ENCODE assay signal across 30 cellular contexts in genomic region chr1:168674252-168674651, GRCh38. TPM values are rescaled to one million over a fixed set of nuclear protein-coding genes. Genes with fewer than 3 reads are reported as not detected.
"Had no signal": no experiment of that assay in that cellular context is flagged by ENCODE, and none has a peak within 500 bp of the region (broad histone marks: within the 10 kb centered on the region; RNA-seq: fewer than 3 reads in every experiment).

No MANE protein-coding gene starts in this region.

- H3K36me3 ChIP-seq: esophagus squamous epithelium, gastrocnemius medialis, left lung, lower lobe of right lung, neutrophil, ovary, prostate gland, sigmoid colon, uterus had no signal

- H3K9me3 ChIP-seq: esophagus squamous epithelium, gastrocnemius medialis, lower lobe of right lung, neutrophil, ovary, prostate gland, sigmoid colon, uterus had no signal

- H3K27ac Mint-ChIP-seq: activated CD4-positive, alpha-beta memory T cell treated with anti-CD3 and anti-CD28 coated beads, Interleukin-2, amount 10 ng/mL, durations not matched to agents 7 days and 5 days; activated CD4-positive, alpha-beta T cell treated with anti-CD3 and anti-CD28 coated beads, Interleukin-2, amount 10 ng/mL, durations not matched to agents 7 days and 5 days; activated T-helper 17 cell treated with anti-CD3 and anti-CD28 coated beads, Interleukin-2, amount 50 U/mL, for 72 hours; dendritic cell treated with granulocyte-macrophage colony-stimulating factor and Interleukin-4, amounts not matched to agents 40 ng/mL and 50 ng/mL, for 4 days; immature natural killer cell; nephron; stimulated activated effector memory CD8-positive, alpha-beta T cell treated with anti-CD3 and anti-CD28 coated beads, Interleukin-12 subunit alpha, Interleukin-12 subunit beta, amount 100 ng/mL, for 72 hours; stimulated activated naive CD8-positive, alpha-beta T cell treated with anti-CD3 and anti-CD28 coated beads, Interleukin-15, Interleukin-2, amounts not matched to agents 100 ng/mL and 50 ng/mL, for 24 hours; T-helper 1 cell treated with Interleukin-12 subunit alpha and Interleukin-12 subunit beta and Interleukin-4 antibody, amounts not matched to agents 30 μg/mL and 1 μg/mL, for 36 hours; type B pancreatic cell had no signal

- ATAC-seq: activated T-cell treated with anti-CD3 and anti-CD28 coated beads, Interleukin-2, amount 50 U/mL, for 4 hours; activated T-helper 17 cell treated with anti-CD3 and anti-CD28 coated beads, Interleukin-2, amount 50 U/mL, for 72 hours; gastrocnemius medialis; left lung; lower lobe of right lung; stimulated activated effector memory CD8-positive, alpha-beta T cell treated with anti-CD3 and anti-CD28 coated beads, Interleukin-12 subunit alpha, Interleukin-12 subunit beta, amount 100 ng/mL, for 72 hours had no signal

- DNase-seq: activated CD4-positive, alpha-beta memory T cell treated with anti-CD3 and anti-CD28 coated beads, Interleukin-2, amount 10 ng/mL, durations not matched to agents 7 days and 5 days; activated CD4-positive, alpha-beta T cell treated with anti-CD3 and anti-CD28 coated beads, Interleukin-2, amount 10 ng/mL, durations not matched to agents 7 days and 5 days; activated CD4-positive, CD25-positive, alpha-beta regulatory T cell treated with anti-CD3 and anti-CD28 coated beads, Interleukin-2, amount 50 U/mL, for 72 hours; activated gamma-delta T cell treated with Interleukin-2 at 50 U/mL for 16 hours; activated naive CD4-positive, alpha-beta T cell treated with anti-CD3 and anti-CD28 coated beads, Interleukin-2, amount 50 U/mL, for 16 hours; activated T-cell treated with anti-CD3 and anti-CD28 coated beads, Interleukin-2, amount 50 U/mL, for 4 hours; amniotic stem cell; effector CD4-positive, alpha-beta T cell; esophagus squamous epithelium; gastrocnemius medialis; immature natural killer cell; left lung; lower lobe of right lung; mesendoderm; ovary; sigmoid colon; small intestine; stimulated activated CD4-positive, alpha-beta T cell treated with anti-CD3 and anti-CD28 coated beads, Interleukin-4, amount 100 ng/mL, for 24 hours; T1000; uterus had no signal

- H3K27me3 ChIP-seq: esophagus squamous epithelium, gastrocnemius medialis, left lung, neutrophil, ovary, sigmoid colon, uterus had no signal

- H3K9me3 Mint-ChIP-seq: activated CD4-positive, alpha-beta memory T cell treated with anti-CD3 and anti-CD28 coated beads, Interleukin-2, amount 10 ng/mL, durations not matched to agents 7 days and 5 days; activated CD4-positive, alpha-beta T cell treated with anti-CD3 and anti-CD28 coated beads, Interleukin-2, amount 10 ng/mL, durations not matched to agents 7 days and 5 days; dendritic cell treated with granulocyte-macrophage colony-stimulating factor and Interleukin-4, amounts not matched to agents 40 ng/mL and 50 ng/mL, for 4 days; nephron; stimulated activated effector memory CD8-positive, alpha-beta T cell treated with anti-CD3 and anti-CD28 coated beads, Interleukin-12 subunit alpha, Interleukin-12 subunit beta, amount 100 ng/mL, for 72 hours; T-helper 1 cell treated with Interleukin-12 subunit alpha and Interleukin-12 subunit beta and Interleukin-4 antibody, amounts not matched to agents 30 μg/mL and 1 μg/mL, for 36 hours had no signal

- H3K27me3 Mint-ChIP-seq: activated CD4-positive, alpha-beta memory T cell treated with anti-CD3 and anti-CD28 coated beads, Interleukin-2, amount 10 ng/mL, durations not matched to agents 7 days and 5 days; activated T-helper 17 cell treated with anti-CD3 and anti-CD28 coated beads, Interleukin-2, amount 50 U/mL, for 72 hours; dendritic cell treated with granulocyte-macrophage colony-stimulating factor and Interleukin-4, amounts not matched to agents 40 ng/mL and 50 ng/mL, for 4 days; type B pancreatic cell had no signal

- H3K4me1 Mint-ChIP-seq: activated CD4-positive, alpha-beta memory T cell treated with anti-CD3 and anti-CD28 coated beads, Interleukin-2, amount 10 ng/mL, durations not matched to agents 7 days and 5 days; activated CD4-positive, alpha-beta T cell treated with anti-CD3 and anti-CD28 coated beads, Interleukin-2, amount 10 ng/mL, durations not matched to agents 7 days and 5 days; activated T-helper 17 cell treated with anti-CD3 and anti-CD28 coated beads, Interleukin-2, amount 50 U/mL, for 72 hours; immature natural killer cell; nephron; stimulated activated effector memory CD8-positive, alpha-beta T cell treated with anti-CD3 and anti-CD28 coated beads, Interleukin-12 subunit alpha, Interleukin-12 subunit beta, amount 100 ng/mL, for 72 hours had no signal

- H3K4me3 ChIP-seq: esophagus squamous epithelium, gastrocnemius medialis, left lung, lower lobe of right lung, ovary, prostate gland, sigmoid colon, uterus had no signal

- H3K36me3 Mint-ChIP-seq: stimulated activated effector memory CD8-positive, alpha-beta T cell treated with anti-CD3 and anti-CD28 coated beads, Interleukin-12 subunit alpha, Interleukin-12 subunit beta, amount 100 ng/mL, for 72 hours; type B pancreatic cell had no signal

- H3K4me3 Mint-ChIP-seq: activated CD4-positive, alpha-beta memory T cell treated with anti-CD3 and anti-CD28 coated beads, Interleukin-2, amount 10 ng/mL, durations not matched to agents 7 days and 5 days; activated CD4-positive, alpha-beta T cell treated with anti-CD3 and anti-CD28 coated beads, Interleukin-2, amount 10 ng/mL, durations not matched to agents 7 days and 5 days; activated T-cell treated with anti-CD3 and anti-CD28 coated beads, Interleukin-2, amount 50 U/mL, for 4 hours; activated T-helper 17 cell treated with anti-CD3 and anti-CD28 coated beads, Interleukin-2, amount 50 U/mL, for 72 hours; dendritic cell treated with granulocyte-macrophage colony-stimulating factor and Interleukin-4, amounts not matched to agents 40 ng/mL and 50 ng/mL, for 4 days; immature natural killer cell; nephron; stimulated activated effector memory CD8-positive, alpha-beta T cell treated with anti-CD3 and anti-CD28 coated beads, Interleukin-12 subunit alpha, Interleukin-12 subunit beta, amount 100 ng/mL, for 72 hours; stimulated activated naive CD8-positive, alpha-beta T cell treated with anti-CD3 and anti-CD28 coated beads, Interleukin-15, Interleukin-2, amounts not matched to agents 100 ng/mL and 50 ng/mL, for 24 hours; T-helper 1 cell treated with Interleukin-12 subunit alpha and Interleukin-12 subunit beta and Interleukin-4 antibody, amounts not matched to agents 30 μg/mL and 1 μg/mL, for 36 hours; type B pancreatic cell had no signal

RNA-seq across cellular contexts. Expression of gene DPT, which starts 54.8 kb away (rescaled TPM):
- total RNA-seq: activated CD4-positive, alpha-beta memory T cell treated with anti-CD3 and anti-CD28 coated beads, Interleukin-2, amount 10 ng/mL, durations not matched to agents 7 days and 5 days; activated CD4-positive, alpha-beta T cell treated with anti-CD3 and anti-CD28 coated beads, Interleukin-2, amount 10 ng/mL, durations not matched to agents 7 days and 5 days; activated T-cell treated with anti-CD3 and anti-CD28 coated beads, Interleukin-2, amount 50 U/mL, for 4 hours; activated T-helper 17 cell treated with anti-CD3 and anti-CD28 coated beads, Interleukin-2, amount 50 U/mL, for 72 hours; kidney epithelial cell had no signal
